22 cellular contexts compared by ENCODE assay signal in the genomic region with DNA sequence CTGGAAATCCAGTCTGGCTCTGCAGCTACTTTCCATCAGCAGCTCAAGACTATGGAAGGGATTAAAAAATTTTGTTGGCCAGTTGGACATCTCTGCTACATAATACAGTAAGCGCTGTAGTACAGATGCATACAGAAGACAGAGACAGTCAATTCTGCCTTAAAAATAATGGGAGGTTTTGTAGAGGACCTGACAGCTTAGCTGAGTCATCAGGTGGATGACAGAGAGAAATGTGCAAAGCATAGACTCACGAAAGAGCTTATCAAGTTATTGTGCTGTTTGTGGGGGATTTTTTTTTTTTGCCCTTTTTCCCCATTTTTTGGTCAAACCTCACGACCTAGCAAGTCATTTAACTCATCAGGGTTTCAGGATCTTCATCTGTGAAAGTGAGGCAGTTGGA.
DNase-seq lines count a peak whose midpoint lies in the region; ATAC-seq and TF ChIP-seq lines count a peak whose summit lies in the region.
"Had no signal": no experiment of that assay in that cellular context is flagged by ENCODE, and none has a peak within 500 bp of the region (broad histone marks: within the 10 kb centered on the region; RNA-seq: fewer than 3 reads in every experiment).

No MANE protein-coding gene starts in this region.

- CTCF ChIA-PET in activated CD4-positive, alpha-beta T cell treated with anti-CD3 and anti-CD28 coated beads for 36 hours (lab: Charles Lee), result interaction anchor here (0.6 kb wide), 1 partner anchor 218 kb away, joined by 3 read pairs; no protein-coding TSS in a partner anchor
- CTCF ChIA-PET in SK-N-SH (lab: Yijun Ruan, JAX), result no interaction called here

- no peaks in the 10 kb centered on the region for H4K20me1 ChIP-seq in SK-N-SH (ENCODE audit: insufficient read depth)

- no peak overlapping the region for H3K27ac Mint-ChIP-seq in activated CD4-positive, alpha-beta T cell treated with anti-CD3 and anti-CD28 coated beads for 36 hours
- peak overlapping the region; percentile 77 for H3K27ac Mint-ChIP-seq in nephron progenitor cell
- H3K27ac Mint-ChIP-seq in activated CD4-positive, alpha-beta T cell treated with anti-CD3 and anti-CD28 coated beads, Interleukin-2, amount 10 ng/mL, durations not matched to agents 24 days and 14 days, result no peak overlapping the region
- H3K27ac Mint-ChIP-seq: CD8-positive, alpha-beta T cell had no signal

- H3K4me2 ChIP-seq in SK-N-SH, result no peak overlapping the region
- H3K4me2 ChIP-seq: KMS-11 had no signal

- H3K79me2 ChIP-seq in SK-N-SH (ENCODE audit: insufficient read depth), result no peaks in the 10 kb centered on the region

- no peaks in the 10 kb centered on the region for H3K9me3 Mint-ChIP-seq in activated CD4-positive, alpha-beta T cell treated with anti-CD3 and anti-CD28 coated beads for 36 hours (ENCODE audit: low read depth)
- no peaks in the 10 kb centered on the region for H3K9me3 Mint-ChIP-seq in nephron progenitor cell
- H3K9me3 Mint-ChIP-seq in activated CD4-positive, alpha-beta T cell treated with anti-CD3 and anti-CD28 coated beads, Interleukin-2, amount 10 ng/mL, durations not matched to agents 24 days and 14 days, result no peaks in the 10 kb centered on the region
- H3K9me3 Mint-ChIP-seq: CD8-positive, alpha-beta T cell had no signal

- no peak for TF ChIP-seq RAD21 in SK-N-SH (IDR thresholded peaks at IDR 0.05; ENCODE audit: low read length)

- peaks cover 3 to 4% of the 10 kb centered on the region in 2 experiments; a peak in 1 of 4 replicates for H3K4me1 ChIP-seq in SK-N-SH (ENCODE audit: control insufficient read depth in 1 of 2, insufficient read depth in 2 of 2, low read depth in 1 of 2, low read length in 1 of 2)

- no peak for DNase-seq in activated CD4-positive, alpha-beta T cell treated with anti-CD3 and anti-CD28 coated beads for 36 hours
- no peak for DNase-seq in activated CD4-positive, alpha-beta T cell treated with anti-CD3 and anti-CD28 coated beads for 1 hour
- DNase-seq in HT1080 (ENCODE audit: low read depth), result peak; percentile 29
- no peak for DNase-seq in SK-N-SH
- no peak for DNase-seq in nephron progenitor cell
- no peak for DNase-seq in DMS 273 (lab: John Stamatoyannopoulos, UW; ENCODE audit: unreplicated experiment)
- DNase-seq in activated CD4-positive, alpha-beta T cell treated with anti-CD3 and anti-CD28 coated beads, Interleukin-2, amount 10 ng/mL, durations not matched to agents 24 days and 14 days, result no peak
- DNase-seq: AML-193; C1 segment of cervical spinal cord; CD8-positive, alpha-beta T cell; IMR-90; NCI-H1105; NCI-H2081; NCI-H2171 treated with DMSO at 0.1 percent for 48 hours; NCI-H446; NCI-H526; SHP77 treated with DMSO at 0.1 percent for 48 hours had no signal

- TF ChIP-seq CTCF in SK-N-SH (IDR thresholded peaks at IDR 0.05) (no peak), nephron progenitor cell (IDR thresholded peaks at IDR 0.05) (no peak)

- TF ChIP-seq EP300 in SK-N-SH (IDR thresholded peaks at IDR 0.05; ENCODE audit: borderline replicate concordance in 1 of 2, low read depth in 1 of 2, low read length in 1 of 2), result no peak

- POLR2A ChIA-PET in activated CD4-positive, alpha-beta T cell treated with anti-CD3 and anti-CD28 coated beads for 36 hours (lab: Charles Lee), result no interaction called here
- POLR2A ChIA-PET in SK-N-SH (lab: Yijun Ruan, JAX), result interaction anchor here (0.7 kb wide), 1 partner anchor 89 kb away, joined by 3 read pairs; no protein-coding TSS in a partner anchor

- 32% methylated on average over 3 of the region's 3 CpGs for WGBS in SK-N-SH (ENCODE audit: low lambda C conversion rate)

- H3K36me3 Mint-ChIP-seq in activated CD4-positive, alpha-beta T cell treated with anti-CD3 and anti-CD28 coated beads for 36 hours (ENCODE audit: low read depth), result no peaks in the 10 kb centered on the region
- H3K36me3 Mint-ChIP-seq in nephron progenitor cell (ENCODE audit: low read depth), result no peaks in the 10 kb centered on the region
- H3K36me3 Mint-ChIP-seq in activated CD4-positive, alpha-beta T cell treated with anti-CD3 and anti-CD28 coated beads, Interleukin-2, amount 10 ng/mL, durations not matched to agents 24 days and 14 days (ENCODE audit: low read depth), result no peaks in the 10 kb centered on the region
- H3K36me3 Mint-ChIP-seq: CD8-positive, alpha-beta T cell had no signal

- ATAC-seq in activated CD4-positive, alpha-beta T cell treated with anti-CD3 and anti-CD28 coated beads for 36 hours, result peak; percentile 60
- no peak for ATAC-seq in HG03095 (IDR thresholded peaks at IDR 0.05; ENCODE audit: unreplicated experiment)
- ATAC-seq: CD8-positive, alpha-beta T cell; HCT116 had no signal

- H3K9ac ChIP-seq in SK-N-SH, result no peak overlapping the region
- H3K9ac ChIP-seq: KMS-11 had no signal

- intact Hi-C loops in activated CD4-positive, alpha-beta T cell treated with anti-CD3 and anti-CD28 coated beads for 36 hours (cut with DNase I, micrococcal nuclease), result no loop called here
- intact Hi-C loops in activated CD4-positive, alpha-beta T cell treated with anti-CD3 and anti-CD28 coated beads, Interleukin-2, amount 10 ng/mL, durations not matched to agents 24 days and 14 days (cut with micrococcal nuclease), result no loop called here

- H3F3A ChIP-seq in SK-N-SH (replicated peaks; ENCODE audit: insufficient read depth), result peaks cover 12% of the 10 kb centered on the region

- H3K9me2 ChIP-seq in SK-N-SH, result no peaks in the 10 kb centered on the region

- no peaks in the 10 kb centered on the region for H3K36me3 ChIP-seq in SK-N-SH (replicated peaks in 1 of 2; ENCODE audit: control insufficient read depth in 1 of 2, insufficient read depth in 2 of 2, low read length in 1 of 2)

- H3K4me3 Mint-ChIP-seq in activated CD4-positive, alpha-beta T cell treated with anti-CD3 and anti-CD28 coated beads for 36 hours, result no peak overlapping the region
- H3K4me3 Mint-ChIP-seq in nephron progenitor cell, result no peak overlapping the region
- no peak overlapping the region for H3K4me3 Mint-ChIP-seq in activated CD4-positive, alpha-beta T cell treated with anti-CD3 and anti-CD28 coated beads, Interleukin-2, amount 10 ng/mL, durations not matched to agents 24 days and 14 days
- H3K4me3 Mint-ChIP-seq: CD8-positive, alpha-beta T cell had no signal

- no peaks in the 10 kb centered on the region for H3K27me3 ChIP-seq in SK-N-SH (ENCODE audit: insufficient read depth)

- no peak overlapping the region for H3K27ac ChIP-seq in SK-N-SH (ENCODE audit: low read depth in 2 of 2, low read length in 1 of 2)
- H3K27ac ChIP-seq: 22Rv1, KMS-11, RWPE1 had no signal

- H2AFZ ChIP-seq in SK-N-SH (ENCODE audit: low read depth), result no peak overlapping the region

- peaks cover 6% of the 10 kb centered on the region for H3K27me3 Mint-ChIP-seq in activated CD4-positive, alpha-beta T cell treated with anti-CD3 and anti-CD28 coated beads for 36 hours
- H3K27me3 Mint-ChIP-seq in nephron progenitor cell (ENCODE audit: low read depth, poor library complexity), result no peaks in the 10 kb centered on the region
- peaks cover 2% of the 10 kb centered on the region for H3K27me3 Mint-ChIP-seq in activated CD4-positive, alpha-beta T cell treated with anti-CD3 and anti-CD28 coated beads, Interleukin-2, amount 10 ng/mL, durations not matched to agents 24 days and 14 days

- peaks cover 23% of the 10 kb centered on the region for H3K4me1 Mint-ChIP-seq in activated CD4-positive, alpha-beta T cell treated with anti-CD3 and anti-CD28 coated beads for 36 hours
- peaks cover 31% of the 10 kb centered on the region for H3K4me1 Mint-ChIP-seq in nephron progenitor cell
- H3K4me1 Mint-ChIP-seq in activated CD4-positive, alpha-beta T cell treated with anti-CD3 and anti-CD28 coated beads, Interleukin-2, amount 10 ng/mL, durations not matched to agents 24 days and 14 days, result peaks cover 10% of the 10 kb centered on the region

- no peaks in the 10 kb centered on the region for H3K9me3 ChIP-seq in SK-N-SH

- no peak overlapping the region for H3K4me3 ChIP-seq in SK-N-SH (ENCODE audit: low read depth in 2 of 2, low read length in 1 of 2)

TF ChIP-seq in SK-N-SH, 30 proteins besides CTCF, POLR2A, EP300 and RAD21:
- no peak for TF ChIP-seq TEAD4 (IDR thresholded peaks at IDR 0.05; ENCODE audit: borderline replicate concordance, insufficient read depth)
- TF ChIP-seq FOXJ3 (CRISPR knock-in tag; IDR thresholded peaks at IDR 0.05), result no peak
- TF ChIP-seq RCOR1 (IDR thresholded peaks at IDR 0.05; ENCODE audit: low read length), result no peak
- TF ChIP-seq PBX3 (IDR thresholded peaks at IDR 0.05), result peak; percentile 67
- TF ChIP-seq, protein P1, sequence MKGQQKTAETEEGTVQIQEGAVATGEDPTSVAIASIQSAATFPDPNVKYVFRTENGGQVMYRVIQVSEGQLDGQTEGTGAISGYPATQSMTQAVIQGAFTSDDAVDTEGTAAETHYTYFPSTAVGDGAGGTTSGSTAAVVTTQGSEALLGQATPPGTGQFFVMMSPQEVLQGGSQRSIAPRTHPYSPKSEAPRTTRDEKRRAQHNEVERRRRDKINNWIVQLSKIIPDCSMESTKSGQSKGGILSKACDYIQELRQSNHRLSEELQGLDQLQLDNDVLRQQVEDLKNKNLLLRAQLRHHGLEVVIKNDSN (IDR thresholded peaks at IDR 0.05; ENCODE audit: borderline replicate concordance, low read depth), result no peak
- peak; percentile 15; the same call in 1 of the 2 replicates for TF ChIP-seq TCF12 (IDR thresholded peaks at IDR 0.05)
- TF ChIP-seq FOSL2 (IDR thresholded peaks at IDR 0.05; ENCODE audit: borderline replicate concordance, low read depth), result peak; percentile 29; the same call in 1 of the 2 replicates
- TF ChIP-seq SMC3 (IDR thresholded peaks at IDR 0.05; ENCODE audit: low read depth, low read length), result no peak
- TF ChIP-seq JUND (IDR thresholded peaks at IDR 0.05), result peak; percentile 23; the same call in 1 of the 2 replicates
- no peak for TF ChIP-seq GATA2 (CRISPR knock-in tag; IDR thresholded peaks at IDR 0.05)
- TF ChIP-seq POLR2AphosphoS5 (IDR thresholded peaks at IDR 0.05; ENCODE audit: low read depth, low read length), result no peak
